8 cellular contexts compared by ENCODE assay signal in genomic region chr4:67700874-67701850, GRCh38. TPM values are rescaled to one million over a fixed set of nuclear protein-coding genes. Genes with fewer than 3 reads are reported as not detected.
DNase-seq lines count a peak whose midpoint lies in the region; ATAC-seq and TF ChIP-seq lines count a peak whose summit lies in the region.

TSS of gene UBA6 (minus strand) at chr4:67701155. CDS start at chr4:67701119, 36 bp downstream.

- POLR2A ChIA-PET in Caco-2 (lab: Charles Lee), result interaction anchor here (0.6 to 1.5 kb wide), 4 partner anchors 12 to 156 kb away, joined by 3 to 8 read pairs (median 3); partner anchors contain the start of gene CENPC
- POLR2A ChIA-PET in activated CD8-positive, alpha-beta memory T cell treated with anti-CD3 and anti-CD28 coated beads for 36 hours (lab: Charles Lee), result no interaction called here

- no peaks in the 10 kb centered on the region for H3K27me3 ChIP-seq in Caco-2 (replicated peaks; ENCODE audit: control insufficient read depth, insufficient read depth, low read length)
- no peaks in the 10 kb centered on the region for H3K27me3 ChIP-seq in effector memory CD4-positive, alpha-beta T cell (replicated peaks; ENCODE audit: control insufficient read depth, insufficient read depth, low read length, poor library complexity, severe bottlenecking)

- H3K4me1 ChIP-seq in Caco-2, result 0 out of 2 replicates have a peak, but pooled peaks cover 4% of the 10 kb centered on the region
- peaks cover 4% of the 10 kb centered on the region for H3K4me1 ChIP-seq in effector memory CD4-positive, alpha-beta T cell (ENCODE audit: control insufficient read depth, insufficient read depth, low read length, poor library complexity, severe bottlenecking)

- TF ChIP-seq CTCF in Caco-2 (IDR thresholded peaks at IDR 0.05; ENCODE audit: insufficient read depth in 1 of 2, low read depth in 1 of 2, low read length in 1 of 2, severe bottlenecking in 1 of 2, unreplicated experiment in 1 of 2), result peak in 1 of 2 experiments; percentile 27

- H3K4me3 Mint-ChIP-seq in Caco-2 (ENCODE audit: unreplicated experiment), result peak within 1 kb of the TSS; percentile 90

- no peaks in the 10 kb centered on the region for H3K9me3 Mint-ChIP-seq in Caco-2 (ENCODE audit: unreplicated experiment)

- CTCF ChIA-PET in Caco-2 (lab: Charles Lee), result interaction anchor here (0.6 to 1.0 kb wide), 3 partner anchors 14 to 76 kb away, joined by 3 read pairs; no protein-coding TSS in a partner anchor
- CTCF ChIA-PET in activated CD8-positive, alpha-beta memory T cell treated with anti-CD3 and anti-CD28 coated beads for 36 hours (lab: Charles Lee), result interaction anchor here (1.4 kb wide), 1 partner anchor 12 kb away, joined by 4 read pairs; no protein-coding TSS in a partner anchor

- H3K4me1 Mint-ChIP-seq in Caco-2 (ENCODE audit: low read depth, unreplicated experiment), result peaks cover 12% of the 10 kb centered on the region

- intact Hi-C loops in Caco-2 (cut with micrococcal nuclease; ENCODE audit: unreplicated experiment), result loop anchor here (1.0 to 5.0 kb wide), 3 partner anchors 27 to 156 kb away; partner anchors contain the start of gene CENPC

- DNase-seq in Caco-2, result peak; percentile 97 to 98
- peak; percentile 94 for DNase-seq in HT1080 (ENCODE audit: low read depth)
- DNase-seq in NOMO-1 (lab: John Stamatoyannopoulos, UW; ENCODE audit: unreplicated experiment in 2 of 2), result peak; percentile 95 to 96
- peak; percentile 88 to 94 (median 92) for DNase-seq in effector memory CD4-positive, alpha-beta T cell
- DNase-seq in medulla oblongata (ENCODE audit: extremely low spot score), result peak; percentile 96
- DNase-seq in stimulated activated CD8-positive, alpha-beta memory T cell treated with anti-CD3 and anti-CD28 coated beads, Interleukin-12 subunit alpha, Interleukin-12 subunit beta, amount 100 ng/mL, for 1 hour (ENCODE audit: low read depth), result peak; percentile 93

- no peaks in the 10 kb centered on the region for H3K9me3 ChIP-seq in Caco-2
- H3K9me3 ChIP-seq in effector memory CD4-positive, alpha-beta T cell (ENCODE audit: control insufficient read depth, low read length), result no peaks in the 10 kb centered on the region

- H3K36me3 ChIP-seq in Caco-2 (ENCODE audit: control insufficient read depth, insufficient read depth, low read length), result no peaks in the 10 kb centered on the region
- no peaks in the 10 kb centered on the region for H3K36me3 ChIP-seq in effector memory CD4-positive, alpha-beta T cell (ENCODE audit: control insufficient read depth, insufficient read depth, low read length)

- BruUV-seq in Caco-2 (replicated peaks; lab: Mats Ljungman, UMichigan), result TSS peak; percentile 83

- H3K36me3 Mint-ChIP-seq in Caco-2 (ENCODE audit: insufficient read depth, unreplicated experiment), result peaks cover 19% of the 10 kb centered on the region

- peak within 1 kb of the TSS; percentile 94 for H3K27ac Mint-ChIP-seq in Caco-2 (ENCODE audit: unreplicated experiment)

- H3K27ac ChIP-seq in effector memory CD4-positive, alpha-beta T cell (ENCODE audit: insufficient read depth, low read length, poor library complexity, severe bottlenecking), result peak within 1 kb of the TSS; percentile 73

- peak within 1 kb of the TSS; percentile 60 for H3K4me3 ChIP-seq in Caco-2 (ENCODE audit: low read depth, low read length)
- H3K4me3 ChIP-seq in effector memory CD4-positive, alpha-beta T cell (ENCODE audit: insufficient read depth, low read depth, low read length, poor library complexity, severe bottlenecking), result peak within 1 kb of the TSS; percentile 91

- H3K27me3 Mint-ChIP-seq in Caco-2 (ENCODE audit: insufficient read depth, unreplicated experiment), result no peaks in the 10 kb centered on the region

- peak; percentile 98 for ATAC-seq in GM21360 (IDR thresholded peaks at IDR 0.05; ENCODE audit: unreplicated experiment)

RNA-seq across cellular contexts. Expression of gene UBA6, which starts in this region (rescaled TPM):
- 74.6 and 77.7 TPM in 2 replicates for total RNA-seq in Caco-2 (2022)
- 40.0 and 60.6 TPM in 2 replicates for total RNA-seq in HT1080 (2014; rRNA removed; shearing (Covaris generic))
- 48.1 and 132 TPM in 2 replicates for polyA plus RNA-seq in HT1080 (2015; cell fraction: cytosol; rRNA removed)
- polyA plus RNA-seq in HT1080 (2015; cell fraction: nucleus; rRNA removed), result 197 and 256 TPM in 2 replicates
- total RNA-seq in activated CD8-positive, alpha-beta memory T cell treated with anti-CD3 and anti-CD28 coated beads for 36 hours, result 10 to 100 TPM; 80.8 to 87.0 TPM

Comparison
In these comparisons a context has a peak if more than half of its experiments do, and no peak if none do; other contexts are left out.
1. Peak in every context shown above with its lines: DNase-seq, ATAC-seq, H3K4me3 ChIP-seq and H3K27ac ChIP-seq.